Comparison of ENCODE assay signal across 9 cellular contexts in the genomic region with DNA sequence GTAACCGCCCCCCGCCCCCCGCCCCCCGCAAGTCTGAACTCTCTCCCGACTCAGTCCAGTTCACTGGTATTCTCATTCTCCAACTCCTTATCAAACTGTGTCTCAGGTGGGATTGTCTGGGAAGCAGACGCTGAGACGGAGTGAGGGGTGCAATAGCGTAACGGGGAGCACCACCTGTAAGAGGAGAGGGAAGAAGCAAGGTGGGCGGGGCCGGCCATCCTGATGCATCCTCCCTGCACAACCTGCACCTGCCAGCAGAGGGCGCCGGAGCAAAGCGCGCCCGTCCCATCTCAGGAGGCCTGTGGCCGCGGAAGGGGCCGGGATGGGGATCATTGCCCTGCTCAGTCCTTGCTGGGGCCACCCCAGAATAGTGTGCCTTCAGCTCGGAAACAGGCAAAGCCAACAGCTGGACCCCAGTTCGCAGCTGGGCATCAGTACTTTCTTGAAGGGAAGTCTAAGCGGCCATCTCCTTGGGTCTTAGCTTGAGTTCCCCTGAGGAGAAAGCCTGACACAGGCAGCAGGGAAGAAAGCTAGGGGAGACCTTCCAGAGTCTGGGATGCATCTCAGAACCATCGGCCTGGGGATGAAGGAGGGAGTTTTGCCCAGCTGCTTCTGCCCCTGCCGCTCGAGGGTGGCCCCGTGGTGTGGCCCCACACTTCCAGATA.
DNase-seq lines count a peak whose midpoint lies in the region; ATAC-seq and TF ChIP-seq lines count a peak whose summit lies in the region.
"Had no signal": no experiment of that assay in that cellular context is flagged by ENCODE, and none has a peak within 500 bp of the region (broad histone marks: within the 10 kb centered on the region; RNA-seq: fewer than 3 reads in every experiment).

No MANE protein-coding gene starts in this region.

- no peak for TF ChIP-seq POLR2A in erythroblast (IDR thresholded peaks at IDR 0.05; ENCODE audit: low read length)
- no peak for TF ChIP-seq POLR2A in upper lobe of left lung (IDR thresholded peaks at IDR 0.05)

- no peak overlapping the region for H3K27ac Mint-ChIP-seq in HFFc6
- H3K27ac Mint-ChIP-seq in neural crest cell (ENCODE audit: unreplicated experiment), result no peak overlapping the region
- H3K27ac Mint-ChIP-seq: dendritic cell treated with granulocyte-macrophage colony-stimulating factor and Interleukin-4, amounts not matched to agents 40 ng/mL and 50 ng/mL, for 4 days had no signal

- no peak overlapping the region for H3K27ac ChIP-seq in upper lobe of left lung

- no peak overlapping the region for H3K4me3 ChIP-seq in upper lobe of left lung

- H3K4me3 Mint-ChIP-seq in HFFc6 (no peak overlapping the region), neural crest cell (no peak overlapping the region)
- H3K4me3 Mint-ChIP-seq: dendritic cell treated with granulocyte-macrophage colony-stimulating factor and Interleukin-4, amounts not matched to agents 40 ng/mL and 50 ng/mL, for 4 days had no signal

- 19 to 36% methylated on average over 19 to 26 of the region's 26 CpGs for WGBS in upper lobe of left lung, 2 donors

- ATAC-seq in upper lobe of left lung (ENCODE audit: low FRiP score in 2 of 2), result peak; percentile 67 to 74
- ATAC-seq in GM18517 (IDR thresholded peaks at IDR 0.05; ENCODE audit: unreplicated experiment), result no peak

- DNase-seq in ELF-1 (ENCODE audit: low read depth, low spot score) (peak; percentile 94), HFFc6 (peak; percentile 50), NCI-H526 (lab: John Stamatoyannopoulos, UW) (peak; percentile 15 to 85), erythroblast (lab: John Stamatoyannopoulos, UW) (peak; percentile 65 to 79), neural crest cell (ENCODE audit: low read depth, low spot score) (peak; percentile 68), upper lobe of left lung (peak; percentile 76 to 92)
- peak; percentile 84 for DNase-seq in activated CD8-positive, alpha-beta memory T cell treated with anti-CD3 and anti-CD28 coated beads for 24 hours

- no peaks in the 10 kb centered on the region for H3K9me3 ChIP-seq in upper lobe of left lung

- H3K27me3 ChIP-seq in upper lobe of left lung, result no peaks in the 10 kb centered on the region

- H3K9me3 Mint-ChIP-seq in HFFc6, result no peaks in the 10 kb centered on the region
- no peaks in the 10 kb centered on the region for H3K9me3 Mint-ChIP-seq in neural crest cell
- H3K9me3 Mint-ChIP-seq: dendritic cell treated with granulocyte-macrophage colony-stimulating factor and Interleukin-4, amounts not matched to agents 40 ng/mL and 50 ng/mL, for 4 days had no signal

- TF ChIP-seq EP300 in upper lobe of left lung (IDR thresholded peaks at IDR 0.05), result no peak

- peaks cover 13% of the 10 kb centered on the region for H3K27me3 Mint-ChIP-seq in HFFc6 (ENCODE audit: insufficient read depth)
- H3K27me3 Mint-ChIP-seq in neural crest cell (ENCODE audit: low read depth), result peaks cover 21% of the 10 kb centered on the region

- peaks cover 0 to 8% (median 0%) of the 10 kb centered on the region in 4 donors for H3K4me1 ChIP-seq in upper lobe of left lung

- H3K36me3 ChIP-seq in upper lobe of left lung, result no peaks in the 10 kb centered on the region

- H3K4me1 Mint-ChIP-seq in HFFc6 (ENCODE audit: low read depth) (no peaks in the 10 kb centered on the region; the same call in none of the 2 replicates), neural crest cell (peaks cover 20% of the 10 kb centered on the region)

- TF ChIP-seq CTCF in HFFc6 (IDR thresholded peaks at IDR 0.05) (peak; percentile 97), neural crest cell (conservative IDR thresholded peaks at IDR 0.05) (peak; percentile 89), upper lobe of left lung (IDR thresholded peaks at IDR 0.05) (peak; percentile 81 to 90 (median 84))

- H3K36me3 Mint-ChIP-seq in HFFc6 (ENCODE audit: low read depth) (no peaks in the 10 kb centered on the region), neural crest cell (ENCODE audit: low read depth) (no peaks in the 10 kb centered on the region)
